ENCODE assay signal across 8 cellular contexts in the genomic region with DNA sequence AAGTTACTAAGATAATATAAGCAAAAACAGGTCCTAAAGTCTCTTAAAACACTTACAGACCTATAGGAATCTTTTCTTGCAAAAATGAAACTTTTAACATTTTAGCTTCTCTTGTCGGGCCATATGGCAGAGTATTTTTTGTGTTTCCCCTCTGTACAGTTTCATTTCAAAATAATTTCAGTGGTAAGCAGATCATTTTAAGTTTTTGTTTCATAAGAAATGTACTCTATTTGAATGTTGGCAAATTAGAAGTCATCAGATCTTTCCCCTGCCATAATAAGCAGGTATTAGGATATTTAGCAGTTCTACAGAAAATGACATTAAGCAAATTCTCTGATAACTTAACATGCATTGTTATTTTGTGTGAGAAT. TPM values are rescaled to one million over a fixed set of nuclear protein-coding genes. Genes with fewer than 3 reads are reported as not detected.
A peak's percentile ranks its signal among the peaks of the same experiment; 100 is the strongest.
DNase-seq lines count a peak whose midpoint lies in the region; ATAC-seq and TF ChIP-seq lines count a peak whose summit lies in the region.

No MANE protein-coding gene starts in this region.

- no peaks in the 10 kb centered on the region for H3K9me3 ChIP-seq in psoas muscle

- intact Hi-C loops in psoas muscle (cut with DNase I): no loop called here

- no peaks in the 10 kb centered on the region for H3K36me3 Mint-ChIP-seq in activated CD4-positive, alpha-beta memory T cell treated with anti-CD3 and anti-CD28 coated beads, Interleukin-2, amount 10 ng/mL, durations not matched to agents 7 days and 5 days (ENCODE audit: low read depth)

- H3K36me3 ChIP-seq in psoas muscle (ENCODE audit: insufficient read depth in 1 of 2, low read depth in 1 of 2): no peaks in the 10 kb centered on the region

- H3K9me3 Mint-ChIP-seq in activated CD4-positive, alpha-beta memory T cell treated with anti-CD3 and anti-CD28 coated beads, Interleukin-2, amount 10 ng/mL, durations not matched to agents 7 days and 5 days: no peaks in the 10 kb centered on the region

- POLR2A ChIA-PET in activated CD4-positive, alpha-beta memory T cell treated with anti-CD3 and anti-CD28 coated beads, Interleukin-2, amount 10 ng/mL, durations not matched to agents 7 days and 5 days (lab: Charles Lee): interaction anchor here (0.7 to 2.5 kb wide), 6 partner anchors 11 to 372 kb away, joined by 3 to 12 read pairs (median 4); partner anchors contain the start of genes RGL1, SMG7 and TSEN15

- peak overlapping the region; percentile 89 for H3K27ac Mint-ChIP-seq in activated CD4-positive, alpha-beta memory T cell treated with anti-CD3 and anti-CD28 coated beads, Interleukin-2, amount 10 ng/mL, durations not matched to agents 7 days and 5 days

- no peaks in the 10 kb centered on the region for H3K27me3 ChIP-seq in psoas muscle (ENCODE audit: insufficient read depth in 3 of 3, low read length in 2 of 3)

- H3K27ac ChIP-seq in psoas muscle: no peak overlapping the region

- 64 to 79% (median 78%) methylated on average over 1 of the region's 1 CpG for WGBS in psoas muscle, 3 donors

- peak overlapping the region; percentile 29 for H3K4me3 ChIP-seq in psoas muscle

- CTCF ChIA-PET in activated CD4-positive, alpha-beta memory T cell treated with anti-CD3 and anti-CD28 coated beads, Interleukin-2, amount 10 ng/mL, durations not matched to agents 7 days and 5 days (lab: Charles Lee): interaction anchor here (1.3 kb wide), 1 partner anchor 73 kb away, joined by 7 read pairs; no protein-coding TSS in a partner anchor

- peak overlapping the region; percentile 60 for H3K4me3 Mint-ChIP-seq in activated CD4-positive, alpha-beta memory T cell treated with anti-CD3 and anti-CD28 coated beads, Interleukin-2, amount 10 ng/mL, durations not matched to agents 7 days and 5 days

- peaks cover 38% of the 10 kb centered on the region for H3K4me1 Mint-ChIP-seq in activated CD4-positive, alpha-beta memory T cell treated with anti-CD3 and anti-CD28 coated beads, Interleukin-2, amount 10 ng/mL, durations not matched to agents 7 days and 5 days

- peak; percentile 32 for ATAC-seq in GM18873 (IDR thresholded peaks at IDR 0.05; ENCODE audit: low FRiP score, unreplicated experiment)
- peak; percentile 32 for ATAC-seq in HG02642 (IDR thresholded peaks at IDR 0.05; ENCODE audit: poor library complexity, unreplicated experiment)
- no peak for ATAC-seq in psoas muscle

- no peak for TF ChIP-seq CTCF in psoas muscle (IDR thresholded peaks at IDR 0.05)

- DNase-seq in activated CD4-positive, alpha-beta memory T cell treated with anti-CD3 and anti-CD28 coated beads, Interleukin-2, amount 10 ng/mL, durations not matched to agents 7 days and 5 days: no peak
- DNase-seq in psoas muscle: no peak
- DNase-seq in DMS153 (lab: John Stamatoyannopoulos, UW): no peak
- DNase-seq in EL: no peak
- DNase-seq in NK-92 treated with Interleukin-12 subunit alpha and Interleukin-12 subunit beta, amount 100 ng/mL, for 24 hours (lab: John Stamatoyannopoulos, UW): no peak
- DNase-seq in SW480 (ENCODE audit: low spot score): no peak

- H3K27me3 Mint-ChIP-seq in activated CD4-positive, alpha-beta memory T cell treated with anti-CD3 and anti-CD28 coated beads, Interleukin-2, amount 10 ng/mL, durations not matched to agents 7 days and 5 days: no peaks in the 10 kb centered on the region

- no peaks in the 10 kb centered on the region for H3K4me1 ChIP-seq in psoas muscle

RNA-seq across cellular contexts. Expression of gene RGL1, which starts 37.9 kb away (rescaled TPM):
- total RNA-seq in activated CD4-positive, alpha-beta memory T cell treated with anti-CD3 and anti-CD28 coated beads, Interleukin-2, amount 10 ng/mL, durations not matched to agents 7 days and 5 days: 1 to 10 TPM; 2.4 to 2.8 TPM
- 1 to 10 TPM; 3.9 to 6.8 (median 5.2) TPM for total RNA-seq in psoas muscle
- 1 to 10 TPM in 2 of 3 donors, under 1 TPM in 1; 0.93 to 1.3 (median 1.3) TPM for polyA plus RNA-seq in psoas muscle

Comparison
In these comparisons a context has a peak if more than half of its experiments do, and no peak if none do; other contexts are left out.
1. ATAC-seq: peak in GM18873 (single experiment) and HG02642 (single experiment); none in psoas muscle (0 of 4).